Comparison of ENCODE assay signal across 16 cellular contexts in genomic region chr4:96390404-96390803, GRCh38.
DNase-seq lines count a peak whose midpoint lies in the region; ATAC-seq and TF ChIP-seq lines count a peak whose summit lies in the region.
"Had no signal": no experiment of that assay in that cellular context is flagged by ENCODE, and none has a peak within 500 bp of the region (broad histone marks: within the 10 kb centered on the region; RNA-seq: fewer than 3 reads in every experiment).

No MANE protein-coding gene starts in this region.

- no peak for ATAC-seq in HG03378 (IDR thresholded peaks at IDR 0.05; ENCODE audit: unreplicated experiment)
- ATAC-seq: GM12878, K562 had no signal

- TF ChIP-seq CTCF in RWPE1 (conservative IDR thresholded peaks at IDR 0.05; ENCODE audit: low read depth), result no peak
- no peak for TF ChIP-seq CTCF in epithelial cell of esophagus (IDR thresholded peaks at IDR 0.05; ENCODE audit: insufficient read depth, low read depth, low read length, missing control alignments)

- TF ChIP-seq EP300 in Ishikawa (IDR thresholded peaks at IDR 0.05; ENCODE audit: borderline replicate concordance), result peak; percentile 30; the same call in 1 of the 2 replicates

- no peak; the same call in 1 of the 2 replicates for TF ChIP-seq RAD21 in Ishikawa (IDR thresholded peaks at IDR 0.05; ENCODE audit: low read depth)

- in situ Hi-C loops in G401 (cut with HindIII; ENCODE audit: low sequenced_read_pairs), result no loop called here

- no peak overlapping the region for H3K27ac ChIP-seq in RWPE1
- H3K27ac ChIP-seq: C4-2B, HL-60 had no signal

- no peak overlapping the region for H3K4me3 ChIP-seq in epithelial cell of esophagus (ENCODE audit: low read length)
- H3K4me3 ChIP-seq: GM12878, HAP-1, K562 had no signal

- DNase-seq in RWPE1 (ENCODE audit: low spot score) (peak; percentile 1), epithelial cell of esophagus (ENCODE audit: low read depth) (peak; percentile 14), AG08396 (ENCODE audit: low spot score) (no peak), G401 (ENCODE audit: low spot score) (no peak)
- DNase-seq: ACHN; AML-193; CD4-positive, alpha-beta T cell; DMS153; DMS79 had no signal

- CTCF ChIA-PET in RWPE1 (lab: Yijun Ruan, JAX), result no interaction called here

- POLR2A ChIA-PET in RWPE1 (lab: Yijun Ruan, JAX; ENCODE audit: low non-redundant PET), result no interaction called here

TF ChIP-seq in Ishikawa, 13 proteins besides CTCF, POLR2A, EP300 and RAD21:
- TF ChIP-seq TEAD4 (IDR thresholded peaks at IDR 0.05) (peak; percentile 88), CEBPB (IDR thresholded peaks at IDR 0.05) (no peak), TCF12 (IDR thresholded peaks at IDR 0.05; ENCODE audit: low read depth) (0 out of 2 replicates have a peak, but pooled peaks have one; percentile 24)
TF ChIP-seq in Ishikawa: peak in this region for 2.

Comparison
In these comparisons a context has a peak if more than half of its experiments do, and no peak if none do; other contexts are left out.
1. DNase-seq: peak in RWPE1 (single experiment) and epithelial cell of esophagus (single experiment); none in AG08396 (single experiment) and G401 (single experiment).